1 cellular context compared by ENCODE assay signal in genomic region chr7:100438172-100438571, GRCh38.
TF ChIP-seq lines count a peak whose summit lies in the region.

No MANE protein-coding gene starts in this region.

TF ChIP-seq in HepG2, 621 proteins besides CTCF, POLR2A, EP300 and RAD21:
- TF ChIP-seq ATM (IDR thresholded peaks at IDR 0.05; ENCODE audit: borderline replicate concordance), result no peak
- no peak for TF ChIP-seq KIAA2018 (CRISPR knock-in tag; IDR thresholded peaks at IDR 0.05; ENCODE audit: borderline replicate concordance)
- no peak for TF ChIP-seq E2F1 (CRISPR knock-in tag; IDR thresholded peaks at IDR 0.05)
- no peak for TF ChIP-seq ZBTB25 (CRISPR knock-in tag; IDR thresholded peaks at IDR 0.05)
- TF ChIP-seq HMGXB3 (CRISPR knock-in tag; IDR thresholded peaks at IDR 0.05; ENCODE audit: borderline replicate concordance), result no peak
- no peak for TF ChIP-seq HDAC1 (CRISPR knock-in tag; IDR thresholded peaks at IDR 0.05)
- TF ChIP-seq MAFK (conservative IDR thresholded peaks at IDR 0.05 in 1 of 2, IDR thresholded peaks at IDR 0.05 in 1 of 2; ENCODE audit: low read length in 2 of 2), result no peak
